In genomic region chr20:23629017-23629541, GRCh38 we compare ENCODE assay signal across 11 cellular contexts. TPM values are rescaled to one million over a fixed set of nuclear protein-coding genes. Genes with fewer than 3 reads are reported as not detected.
DNase-seq lines count a peak whose midpoint lies in the region; ATAC-seq and TF ChIP-seq lines count a peak whose summit lies in the region.
"Had no signal": no experiment of that assay in that cellular context is flagged by ENCODE, and none has a peak within 500 bp of the region (broad histone marks: within the 10 kb centered on the region; RNA-seq: fewer than 3 reads in every experiment).

No MANE protein-coding gene starts in this region.

- no peak overlapping the region for H3K27ac ChIP-seq in GM23338 (ENCODE audit: low read depth)
- peak overlapping the region in 3 of 4 donors; percentile 33 to 74 (median 47) for H3K27ac ChIP-seq in sigmoid colon

- H2AFZ ChIP-seq in GM23338, result no peak overlapping the region

- no peak overlapping the region for H3K27ac Mint-ChIP-seq in GM23338
- H3K27ac Mint-ChIP-seq in WTC11, result no peak overlapping the region
- no peak overlapping the region for H3K27ac Mint-ChIP-seq in immature natural killer cell

- H3F3A ChIP-seq in GM23338 (replicated peaks; ENCODE audit: low read depth), result no peaks in the 10 kb centered on the region

- no peaks in the 10 kb centered on the region for H3K79me2 ChIP-seq in GM23338 (replicated peaks; ENCODE audit: insufficient read depth)

- H3K9me3 Mint-ChIP-seq in GM23338, result no peaks in the 10 kb centered on the region; the same call in 2 of the 3 replicates
- H3K9me3 Mint-ChIP-seq in WTC11, result no peaks in the 10 kb centered on the region; the same call in 1 of the 2 replicates
- peaks cover 0 to 1% (median 0%) of the 10 kb centered on the region in 6 donors for H3K9me3 Mint-ChIP-seq in immature natural killer cell

- H4K20me1 ChIP-seq in GM23338 (replicated peaks; ENCODE audit: insufficient read depth), result no peaks in the 10 kb centered on the region

- DNase-seq in GM23338 (ENCODE audit: low spot score), result no peak
- no peak for DNase-seq in WTC11 (ENCODE audit: low spot score)
- peak; percentile 89 for DNase-seq in glomerular visceral epithelial cell (ENCODE audit: extremely low spot score)
- DNase-seq in sigmoid colon, result no peak
- DNase-seq in immature natural killer cell, result no peak
- no peak for DNase-seq in amniotic stem cell (lab: John Stamatoyannopoulos, UW)
- DNase-seq in posterior vena cava (ENCODE audit: low spot score), result no peak
- DNase-seq in germinal center (ENCODE audit: low spot score), result no peak
- DNase-seq: activated CD4-positive, alpha-beta T cell treated with anti-CD3 and anti-CD28 coated beads for 4 hours; NCI-H526 treated with DMSO at 0.1 percent for 48 hours had no signal

- H3K9me3 ChIP-seq in sigmoid colon, result no peaks in the 10 kb centered on the region

- WGBS in sigmoid colon, 2 donors, result 27 to 57% methylated on average over 7 of the region's 7 CpGs

- POLR2A ChIA-PET in WTC11 (lab: Charles Lee), result no interaction called here

- no peak for TF ChIP-seq EP300 in sigmoid colon (IDR thresholded peaks at IDR 0.05)

- H3K27me3 Mint-ChIP-seq in GM23338 (ENCODE audit: insufficient read depth, low read depth, poor library complexity) (no peaks in the 10 kb centered on the region), WTC11 (ENCODE audit: low read depth) (peaks cover 2% of the 10 kb centered on the region; the same call in 1 of the 2 replicates), immature natural killer cell (ENCODE audit: low read depth in 3 of 3) (peaks cover 0 to 8% (median 6%) of the 10 kb centered on the region in 3 donors)

- H3K4me1 ChIP-seq in GM23338 (ENCODE audit: insufficient read depth) (peaks cover 15% of the 10 kb centered on the region; the same call in 1 of the 2 replicates), sigmoid colon (peaks cover 0 to 46% (median 23%) of the 10 kb centered on the region in 4 donors)

- no peak; the same call in 2 of the 3 replicates for ATAC-seq in GM23338
- ATAC-seq in WTC11, result peak; percentile 40

- H3K27me3 ChIP-seq in GM23338 (ENCODE audit: insufficient read depth), result no peaks in the 10 kb centered on the region
- H3K27me3 ChIP-seq in sigmoid colon, result no peaks in the 10 kb centered on the region

- H3K4me3 ChIP-seq in GM23338, result no peak overlapping the region
- H3K4me3 ChIP-seq in sigmoid colon, result no peak overlapping the region

- TF ChIP-seq CTCF in GM23338 (conservative IDR thresholded peaks at IDR 0.05; ENCODE audit: low read depth in 2 of 2) (no peak), WTC11 (IDR thresholded peaks at IDR 0.05) (no peak), sigmoid colon (IDR thresholded peaks at IDR 0.05) (no peak)

- H3K36me3 Mint-ChIP-seq in GM23338 (ENCODE audit: low read depth) (no peaks in the 10 kb centered on the region), WTC11 (no peaks in the 10 kb centered on the region), immature natural killer cell (peaks cover 0 to 4% (median 0%) of the 10 kb centered on the region in 3 donors)

- H3K4me3 Mint-ChIP-seq in GM23338, result no peak overlapping the region
- no peak overlapping the region for H3K4me3 Mint-ChIP-seq in WTC11
- H3K4me3 Mint-ChIP-seq in immature natural killer cell, result no peak overlapping the region
- H3K4me3 Mint-ChIP-seq: neural crest cell had no signal

- H3K4me2 ChIP-seq in GM23338, result 0 out of 2 replicates have a peak overlapping the region, but pooled peaks have one; percentile 14

- H3K4me1 Mint-ChIP-seq in GM23338 (peaks cover 6% of the 10 kb centered on the region), WTC11 (peaks cover 29% of the 10 kb centered on the region), immature natural killer cell (no peaks in the 10 kb centered on the region)

- H3K36me3 ChIP-seq in GM23338 (ENCODE audit: insufficient read depth), result no peaks in the 10 kb centered on the region
- H3K36me3 ChIP-seq in sigmoid colon, result peaks cover 0 to 26% (median 13%) of the 10 kb centered on the region in 4 donors

- no peak for TF ChIP-seq POLR2A in sigmoid colon (IDR thresholded peaks at IDR 0.05)

- peaks cover 6% of the 10 kb centered on the region; the same call in 1 of the 2 replicates for H3K9me2 ChIP-seq in GM23338 (ENCODE audit: insufficient read depth)

- CTCF ChIA-PET in WTC11 (lab: Charles Lee), result no interaction called here

- intact Hi-C loops in sigmoid colon (cut with DNase I) (no loop called here), posterior vena cava (cut with DNase I) (no loop called here)

TF ChIP-seq in GM23338, 12 proteins besides CTCF, POLR2A, EP300 and RAD21 (continues in another document):
- TF ChIP-seq ZNF331 (CRISPR knock-in tag; IDR thresholded peaks at IDR 0.05; ENCODE audit: low read depth) (no peak), EZH2 (IDR thresholded peaks at IDR 0.05; ENCODE audit: low read depth, unreplicated experiment) (no peak), JUNB (IDR thresholded peaks at IDR 0.05; ENCODE audit: unreplicated experiment) (no peak), EZH2phosphoT487 (IDR thresholded peaks at IDR 0.05; ENCODE audit: unreplicated experiment) (no peak), POLR2AphosphoS5 (IDR thresholded peaks at IDR 0.05; ENCODE audit: low read depth) (no peak), STAT1 (IDR thresholded peaks at IDR 0.05; ENCODE audit: unreplicated experiment) (no peak), ETS1 (IDR thresholded peaks at IDR 0.05) (no peak), NANOG (IDR thresholded peaks at IDR 0.05; ENCODE audit: borderline replicate concordance) (no peak)

TF ChIP-seq in WTC11, 78 proteins besides CTCF, POLR2A, EP300 and RAD21:
- TF ChIP-seq ZNF232 (CRISPR knock-in tag; IDR thresholded peaks at IDR 0.05) (no peak), GABPB1 (CRISPR knock-in tag; IDR thresholded peaks at IDR 0.05) (peak; percentile 50), ZNF281 (CRISPR knock-in tag; IDR thresholded peaks at IDR 0.05) (no peak), PREB (CRISPR knock-in tag; IDR thresholded peaks at IDR 0.05; ENCODE audit: borderline replicate concordance) (0 out of 2 replicates have a peak, but pooled peaks have one; percentile 54)

RNA-seq across cellular contexts. Expression of gene CST3, which starts 8.7 kb away (rescaled TPM):
- 51.8 and 70.7 TPM in 2 replicates for total RNA-seq in GM23338 (2014; rRNA removed; shearing (Covaris generic))
- polyA plus RNA-seq in GM23338 (2016; fragmentation: Nextera tagmentation; extraction: Ambion mirVana), result 71.5 and 72.9 TPM in 2 replicates
- total RNA-seq in WTC11 (2021), result 52.1 to 68.5 TPM (median 60.8 TPM) in 3 replicates
- total RNA-seq in sigmoid colon, result 1,000 to 10,000 TPM in 3 of 4 donors, 100 to 1,000 TPM in 1; 693 to 1,250 (median 1,143) TPM
- 100 to 1,000 TPM; 344 to 429 (median 409) TPM for polyA plus RNA-seq in sigmoid colon
- 100 to 1,000 TPM in 2 of 3 donors, 10 to 100 TPM in 1; 60.0 to 290 (median 289) TPM for polyA plus RNA-seq in immature natural killer cell
- total RNA-seq in posterior vena cava, result 1,000 to 10,000 TPM; 1,234 to 1,451 TPM

RNA-seq across cellular contexts. Expression of gene CST9, which starts 23.4 kb away (rescaled TPM):
- not detected in 2 replicates for total RNA-seq in GM23338 (2014; rRNA removed; shearing (Covaris generic))
- polyA plus RNA-seq in GM23338 (2016; fragmentation: Nextera tagmentation; extraction: Ambion mirVana), result not detected in 2 replicates
- total RNA-seq in WTC11 (2021), result not detected in 3 replicates
- not detected for total RNA-seq in sigmoid colon
- not detected for polyA plus RNA-seq in sigmoid colon
- polyA plus RNA-seq in immature natural killer cell, result not detected
- not detected for total RNA-seq in posterior vena cava
- total RNA-seq: neural crest cell had no signal

RNA-seq across cellular contexts. Expression of gene CST4, which starts 59.8 kb away (rescaled TPM):
- total RNA-seq in GM23338 (2014; rRNA removed; shearing (Covaris generic)), result not detected in 2 replicates
- polyA plus RNA-seq in GM23338 (2016; fragmentation: Nextera tagmentation; extraction: Ambion mirVana) (not detected in 2 replicates), sigmoid colon (not detected), immature natural killer cell (not detected)
- total RNA-seq in WTC11 (2021) (not detected in 3 replicates), sigmoid colon (not detected), posterior vena cava (not detected)
- total RNA-seq: neural crest cell had no signal
